7 cellular contexts compared by ENCODE assay signal in genomic region chr16:21539107-21539618, GRCh38.
A peak's percentile ranks its signal among the peaks of the same experiment; 100 is the strongest.
DNase-seq lines count a peak whose midpoint lies in the region; ATAC-seq and TF ChIP-seq lines count a peak whose summit lies in the region.
"Not testable (repeated sequence)": the region's sequence is repeated elsewhere in the genome, so short reads cannot be mapped to it uniquely, and the experiment has no call there.

No MANE protein-coding gene starts in this region.

- ATAC-seq in GM23338; activated CD8-positive, alpha-beta T cell treated with anti-CD3 and anti-CD28 coated beads, Interleukin-2, amount 10 ng/mL, durations not matched to agents 7 days and 5 days: not testable (repeated sequence)
- peak; percentile 92 for ATAC-seq in gastrocnemius medialis

- H3K36me3 Mint-ChIP-seq in GM23338 (ENCODE audit: low read depth); activated CD8-positive, alpha-beta T cell treated with anti-CD3 and anti-CD28 coated beads, Interleukin-2, amount 10 ng/mL, durations not matched to agents 7 days and 5 days (ENCODE audit: low read depth): not testable (repeated sequence)

- not testable (repeated sequence) for H3K79me2 ChIP-seq in GM23338 (replicated peaks; ENCODE audit: insufficient read depth)

- not testable (repeated sequence) for H3K4me1 ChIP-seq in GM23338 (ENCODE audit: insufficient read depth); left ventricle myocardium inferior; gastrocnemius medialis
- H3K4me1 ChIP-seq in ascending aorta = peaks cover 0 to 15% of the 10 kb centered on the region in 2 donors
- peaks cover 0 to 17% (median 8%) of the 10 kb centered on the region in 4 donors for H3K4me1 ChIP-seq in esophagus muscularis mucosa

- not testable (repeated sequence) for DNase-seq in GM23338 (ENCODE audit: low spot score); activated CD8-positive, alpha-beta T cell treated with anti-CD3 and anti-CD28 coated beads, Interleukin-2, amount 10 ng/mL, durations not matched to agents 7 days and 5 days; ascending aorta (ENCODE audit: low spot score in 2 of 2); esophagus muscularis mucosa (ENCODE audit: extremely low spot score); left ventricle myocardium inferior
- DNase-seq in mesenteric fat pad (ENCODE audit: low spot score) (peak; percentile 87), gastrocnemius medialis (peak; percentile 72 to 92)

- H3K4me3 Mint-ChIP-seq in GM23338; activated CD8-positive, alpha-beta T cell treated with anti-CD3 and anti-CD28 coated beads, Interleukin-2, amount 10 ng/mL, durations not matched to agents 7 days and 5 days: not testable (repeated sequence)

- not testable (repeated sequence) for H3K27me3 ChIP-seq in GM23338 (ENCODE audit: insufficient read depth); ascending aorta; esophagus muscularis mucosa; left ventricle myocardium inferior (ENCODE audit: low read depth); gastrocnemius medialis

- 0 out of 2 replicates have a peak overlapping the region, but pooled peaks have one; percentile 28 for H3K27ac Mint-ChIP-seq in GM23338
- H3K27ac Mint-ChIP-seq in activated CD8-positive, alpha-beta T cell treated with anti-CD3 and anti-CD28 coated beads, Interleukin-2, amount 10 ng/mL, durations not matched to agents 7 days and 5 days = peak overlapping the region; percentile 49

- 85% methylated on average over 9 of the region's 9 CpGs for WGBS in esophagus muscularis mucosa

- H2AFZ ChIP-seq in GM23338 = not testable (repeated sequence)

- not testable (repeated sequence) for H3K4me2 ChIP-seq in GM23338

- not testable (repeated sequence) for H4K20me1 ChIP-seq in GM23338 (replicated peaks; ENCODE audit: insufficient read depth)

- not testable (repeated sequence) for H3K9me3 Mint-ChIP-seq in GM23338; activated CD8-positive, alpha-beta T cell treated with anti-CD3 and anti-CD28 coated beads, Interleukin-2, amount 10 ng/mL, durations not matched to agents 7 days and 5 days (ENCODE audit: insufficient read depth)

- in situ Hi-C loops in gastrocnemius medialis (cut with MboI; ENCODE audit: low sequenced_read_pairs in 4 of 4) = not testable (repeated sequence)

- CTCF ChIA-PET in activated CD8-positive, alpha-beta T cell treated with anti-CD3 and anti-CD28 coated beads, Interleukin-2, amount 10 ng/mL, durations not matched to agents 7 days and 5 days (lab: Charles Lee) = not testable (repeated sequence)

- H3F3A ChIP-seq in GM23338 (replicated peaks; ENCODE audit: low read depth) = not testable (repeated sequence)

- POLR2A ChIA-PET in activated CD8-positive, alpha-beta T cell treated with anti-CD3 and anti-CD28 coated beads, Interleukin-2, amount 10 ng/mL, durations not matched to agents 7 days and 5 days (lab: Charles Lee) = not testable (repeated sequence)

- not testable (repeated sequence) for H3K27me3 Mint-ChIP-seq in GM23338 (ENCODE audit: insufficient read depth, low read depth, poor library complexity); activated CD8-positive, alpha-beta T cell treated with anti-CD3 and anti-CD28 coated beads, Interleukin-2, amount 10 ng/mL, durations not matched to agents 7 days and 5 days (ENCODE audit: low read depth)

- not testable (repeated sequence) for H3K9me3 ChIP-seq in ascending aorta; esophagus muscularis mucosa; left ventricle myocardium inferior (replicated peaks); gastrocnemius medialis

- H3K4me3 ChIP-seq in GM23338, ascending aorta, esophagus muscularis mucosa, left ventricle myocardium inferior, gastrocnemius medialis: not testable (repeated sequence)

- not testable (repeated sequence) for H3K4me1 Mint-ChIP-seq in GM23338
- peaks cover 37% of the 10 kb centered on the region for H3K4me1 Mint-ChIP-seq in activated CD8-positive, alpha-beta T cell treated with anti-CD3 and anti-CD28 coated beads, Interleukin-2, amount 10 ng/mL, durations not matched to agents 7 days and 5 days (ENCODE audit: low read depth)

- not testable (repeated sequence) for TF ChIP-seq EP300 in esophagus muscularis mucosa (IDR thresholded peaks at IDR 0.05)

- not testable (repeated sequence) for H3K27ac ChIP-seq in GM23338 (ENCODE audit: low read depth)
- H3K27ac ChIP-seq in ascending aorta (peak overlapping the region; percentile 45 to 68), esophagus muscularis mucosa (replicated peaks in 1 of 4) (peak overlapping the region in 3 of 4 donors; percentile 19 to 54 (median 35)), left ventricle myocardium inferior (replicated peaks) (peak overlapping the region; percentile 27), gastrocnemius medialis (peak overlapping the region; percentile 70 to 90 (median 80))

- TF ChIP-seq POLR2A in esophagus muscularis mucosa (IDR thresholded peaks at IDR 0.05; ENCODE audit: low read depth); gastrocnemius medialis (IDR thresholded peaks at IDR 0.05): not testable (repeated sequence)

- not testable (repeated sequence) for TF ChIP-seq CTCF in GM23338 (conservative IDR thresholded peaks at IDR 0.05; ENCODE audit: low read depth in 2 of 2); ascending aorta (IDR thresholded peaks at IDR 0.05); esophagus muscularis mucosa (IDR thresholded peaks at IDR 0.05); left ventricle myocardium inferior (IDR thresholded peaks at IDR 0.05; ENCODE audit: borderline replicate concordance); gastrocnemius medialis (IDR thresholded peaks at IDR 0.05 in 4 of 5, conservative IDR thresholded peaks at IDR 0.05 in 1 of 5)

- not testable (repeated sequence) for H3K9me2 ChIP-seq in GM23338 (ENCODE audit: insufficient read depth)

- intact Hi-C loops in ascending aorta (cut with DNase I); esophagus muscularis mucosa (cut with DNase I); left ventricle myocardium inferior (cut with micrococcal nuclease); gastrocnemius medialis (cut with DNase I; ENCODE audit: low total_unique reads): not testable (repeated sequence)

- not testable (repeated sequence) for H3K36me3 ChIP-seq in GM23338 (ENCODE audit: insufficient read depth); ascending aorta; esophagus muscularis mucosa; left ventricle myocardium inferior; gastrocnemius medialis
